In the genomic region with DNA sequence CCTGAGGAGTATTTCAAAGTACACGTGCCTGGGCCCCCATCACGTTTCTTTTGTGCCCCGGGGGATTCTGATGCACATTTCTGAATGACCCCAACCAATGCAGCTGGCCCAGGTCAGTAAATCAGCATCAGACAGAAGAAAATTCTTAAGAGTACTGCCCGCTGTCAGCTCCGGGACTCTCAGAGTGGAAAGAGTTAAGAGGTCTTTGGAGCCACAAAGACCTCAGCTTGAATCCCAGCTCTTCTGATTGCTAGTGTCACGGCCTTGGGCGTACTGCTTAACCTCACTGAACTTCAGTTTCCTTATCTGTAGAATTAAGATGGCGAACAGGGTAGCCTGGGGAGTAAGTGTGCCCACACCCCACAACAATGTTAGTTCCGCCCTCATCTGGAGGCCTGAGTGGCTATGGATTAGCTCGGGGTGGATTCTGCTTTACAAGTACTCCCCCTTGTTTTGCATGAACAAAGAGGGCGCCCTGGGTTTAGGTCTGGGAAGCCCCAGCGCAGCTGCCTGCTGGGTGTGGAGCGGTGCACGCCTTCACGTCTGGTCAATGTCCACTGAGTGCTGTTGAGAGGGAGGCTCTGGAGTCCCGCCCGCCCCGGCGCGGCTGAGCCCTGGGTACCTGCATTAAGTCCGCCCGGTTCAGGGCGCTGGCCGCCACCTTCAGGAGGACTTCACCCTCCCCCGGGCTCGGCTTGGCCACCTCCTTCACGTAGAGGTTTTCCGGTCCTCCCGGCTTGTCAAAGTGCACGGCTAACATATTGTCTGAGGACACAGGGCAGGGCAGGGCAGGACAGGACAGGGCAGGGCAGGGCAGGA, we compare ENCODE assay signal across 2 cellular contexts.
TF ChIP-seq lines count a peak whose summit lies in the region.

No MANE protein-coding gene starts in this region.

TF ChIP-seq in IMR-90, 13 proteins besides CTCF, POLR2A, EP300 and RAD21:
- TF ChIP-seq RFX5 (IDR thresholded peaks at IDR 0.05; ENCODE audit: low read depth, low read length) (no peak), CEBPB (IDR thresholded peaks at IDR 0.05; ENCODE audit: low read depth, low read length) (no peak), FOS (IDR thresholded peaks at IDR 0.05; ENCODE audit: low read depth, low read length) (no peak), SMC3 (IDR thresholded peaks at IDR 0.05; ENCODE audit: low read depth, low read length) (no peak), CHD1 (IDR thresholded peaks at IDR 0.05; ENCODE audit: low read depth, low read length) (no peak), USF2 (IDR thresholded peaks at IDR 0.05; ENCODE audit: low read depth, low read length) (no peak), BHLHE40 (IDR thresholded peaks at IDR 0.05; ENCODE audit: low read depth, low read length) (no peak), MXI1 (IDR thresholded peaks at IDR 0.05; ENCODE audit: borderline replicate concordance, low read depth, low read length) (no peak; the same call in 1 of the 2 replicates), MAFK (IDR thresholded peaks at IDR 0.05; ENCODE audit: low read depth, low read length) (no peak), RCOR1 (IDR thresholded peaks at IDR 0.05; ENCODE audit: insufficient replicate concordance, low read length) (no peak), NFE2L2 (IDR thresholded peaks at IDR 0.05; ENCODE audit: low read depth, low read length) (no peak), MAZ (IDR thresholded peaks at IDR 0.05; ENCODE audit: borderline replicate concordance, low read depth, low read length) (no peak)
- TF ChIP-seq, protein P1, sequence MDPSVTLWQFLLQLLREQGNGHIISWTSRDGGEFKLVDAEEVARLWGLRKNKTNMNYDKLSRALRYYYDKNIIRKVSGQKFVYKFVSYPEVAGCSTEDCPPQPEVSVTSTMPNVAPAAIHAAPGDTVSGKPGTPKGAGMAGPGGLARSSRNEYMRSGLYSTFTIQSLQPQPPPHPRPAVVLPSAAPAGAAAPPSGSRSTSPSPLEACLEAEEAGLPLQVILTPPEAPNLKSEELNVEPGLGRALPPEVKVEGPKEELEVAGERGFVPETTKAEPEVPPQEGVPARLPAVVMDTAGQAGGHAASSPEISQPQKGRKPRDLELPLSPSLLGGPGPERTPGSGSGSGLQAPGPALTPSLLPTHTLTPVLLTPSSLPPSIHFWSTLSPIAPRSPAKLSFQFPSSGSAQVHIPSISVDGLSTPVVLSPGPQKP (IDR thresholded peaks at IDR 0.05; ENCODE audit: borderline replicate concordance, low read depth, low read length): no peak

TF ChIP-seq in PFSK-1, 5 proteins besides CTCF, POLR2A, EP300 and RAD21:
- TF ChIP-seq FOXP2 (optimal IDR thresholded peaks at IDR 0.05; ENCODE audit: borderline replicate concordance, extremely low read depth, extremely low read length, insufficient read depth) (no peak), POLR2AphosphoS5 (IDR thresholded peaks at IDR 0.05; ENCODE audit: low read depth, low read length) (peak; percentile 17; the same call in 1 of the 2 replicates), TAF1 (IDR thresholded peaks at IDR 0.05; ENCODE audit: borderline replicate concordance, insufficient read depth, low read length) (no peak), SIN3A (IDR thresholded peaks at IDR 0.05; ENCODE audit: borderline replicate concordance, insufficient read depth, low read length) (no peak; the same call in 1 of the 2 replicates)
- TF ChIP-seq, protein P2, sequence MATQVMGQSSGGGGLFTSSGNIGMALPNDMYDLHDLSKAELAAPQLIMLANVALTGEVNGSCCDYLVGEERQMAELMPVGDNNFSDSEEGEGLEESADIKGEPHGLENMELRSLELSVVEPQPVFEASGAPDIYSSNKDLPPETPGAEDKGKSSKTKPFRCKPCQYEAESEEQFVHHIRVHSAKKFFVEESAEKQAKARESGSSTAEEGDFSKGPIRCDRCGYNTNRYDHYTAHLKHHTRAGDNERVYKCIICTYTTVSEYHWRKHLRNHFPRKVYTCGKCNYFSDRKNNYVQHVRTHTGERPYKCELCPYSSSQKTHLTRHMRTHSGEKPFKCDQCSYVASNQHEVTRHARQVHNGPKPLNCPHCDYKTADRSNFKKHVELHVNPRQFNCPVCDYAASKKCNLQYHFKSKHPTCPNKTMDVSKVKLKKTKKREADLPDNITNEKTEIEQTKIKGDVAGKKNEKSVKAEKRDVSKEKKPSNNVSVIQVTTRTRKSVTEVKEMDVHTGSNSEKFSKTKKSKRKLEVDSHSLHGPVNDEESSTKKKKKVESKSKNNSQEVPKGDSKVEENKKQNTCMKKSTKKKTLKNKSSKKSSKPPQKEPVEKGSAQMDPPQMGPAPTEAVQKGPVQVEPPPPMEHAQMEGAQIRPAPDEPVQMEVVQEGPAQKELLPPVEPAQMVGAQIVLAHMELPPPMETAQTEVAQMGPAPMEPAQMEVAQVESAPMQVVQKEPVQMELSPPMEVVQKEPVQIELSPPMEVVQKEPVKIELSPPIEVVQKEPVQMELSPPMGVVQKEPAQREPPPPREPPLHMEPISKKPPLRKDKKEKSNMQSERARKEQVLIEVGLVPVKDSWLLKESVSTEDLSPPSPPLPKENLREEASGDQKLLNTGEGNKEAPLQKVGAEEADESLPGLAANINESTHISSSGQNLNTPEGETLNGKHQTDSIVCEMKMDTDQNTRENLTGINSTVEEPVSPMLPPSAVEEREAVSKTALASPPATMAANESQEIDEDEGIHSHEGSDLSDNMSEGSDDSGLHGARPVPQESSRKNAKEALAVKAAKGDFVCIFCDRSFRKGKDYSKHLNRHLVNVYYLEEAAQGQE (IDR thresholded peaks at IDR 0.05; ENCODE audit: insufficient read depth in 1 of 2, low read depth in 2 of 2, low read length in 2 of 2): no peak
